ENCODE assay signal across 23 cellular contexts in the genomic region with DNA sequence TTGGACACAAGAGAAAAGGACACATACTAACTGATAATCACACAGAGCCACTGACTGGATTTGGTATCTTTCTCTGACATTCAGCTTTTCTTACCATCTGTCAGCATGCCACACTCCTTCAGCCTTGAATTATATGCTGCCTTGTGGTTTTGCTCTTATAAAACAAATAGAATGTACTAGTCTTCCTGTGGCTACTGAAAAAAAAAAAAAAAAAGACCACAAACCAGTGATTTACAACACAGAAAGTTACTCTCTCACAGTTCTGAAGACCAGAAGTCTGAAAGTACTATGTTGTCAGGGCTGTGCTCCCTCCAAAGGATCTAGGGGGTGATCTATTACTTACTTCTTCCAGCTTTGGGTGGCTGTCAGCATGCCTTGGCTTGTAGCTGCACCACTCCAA.
DNase-seq lines count a peak whose midpoint lies in the region; ATAC-seq and TF ChIP-seq lines count a peak whose summit lies in the region.
"Had no signal": no experiment of that assay in that cellular context is flagged by ENCODE, and none has a peak within 500 bp of the region (broad histone marks: within the 10 kb centered on the region; RNA-seq: fewer than 3 reads in every experiment).

No MANE protein-coding gene starts in this region.

- H2BK5ac ChIP-seq in neuronal stem cell (ENCODE audit: low read length) = no peak overlapping the region

- H3K79me1 ChIP-seq in neuronal stem cell (ENCODE audit: low read depth, low read length) = no peaks in the 10 kb centered on the region

- H3K27me3 ChIP-seq in CD4-positive, CD25-positive, alpha-beta regulatory T cell (ENCODE audit: control insufficient read depth, insufficient read depth, low read length) = no peaks in the 10 kb centered on the region
- H3K27me3 ChIP-seq in DND-41 (ENCODE audit: insufficient read depth, low read length, poor library complexity) = no peaks in the 10 kb centered on the region
- no peaks in the 10 kb centered on the region for H3K27me3 ChIP-seq in endodermal cell (ENCODE audit: control insufficient read depth, insufficient read depth, low read length, poor library complexity, severe bottlenecking)
- H3K27me3 ChIP-seq in neuronal stem cell (ENCODE audit: control insufficient read depth in 3 of 3, insufficient read depth in 3 of 3, low read depth in 1 of 3, low read length in 3 of 3) = peaks cover 0 to 9% (median 0%) of the 10 kb centered on the region in 3 experiments
- no peaks in the 10 kb centered on the region for H3K27me3 ChIP-seq in heart right ventricle
- no peaks in the 10 kb centered on the region for H3K27me3 ChIP-seq in PC-9 (ENCODE audit: insufficient read depth, low read depth)
- H3K27me3 ChIP-seq: breast epithelium, spleen had no signal

- H3K27ac Mint-ChIP-seq in CD4-positive, CD25-positive, alpha-beta regulatory T cell = no peak overlapping the region
- H3K27ac Mint-ChIP-seq in activated CD4-positive, alpha-beta memory T cell treated with anti-CD3 and anti-CD28 coated beads, Interleukin-2, amount 10 ng/mL, durations not matched to agents 7 days and 5 days = peak overlapping the region; percentile 66
- no peak overlapping the region for H3K27ac Mint-ChIP-seq in endodermal cell
- H3K27ac Mint-ChIP-seq: activated naive CD4-positive, alpha-beta T cell treated with anti-CD3 and anti-CD28 coated beads, Interleukin-2, amount 50 U/mL, for 24 hours; HFFc6; immature natural killer cell had no signal

- H3K4me1 ChIP-seq in CD4-positive, CD25-positive, alpha-beta regulatory T cell (ENCODE audit: control insufficient read depth, insufficient read depth, low read length, poor library complexity, severe bottlenecking) = peaks cover 11% of the 10 kb centered on the region
- H3K4me1 ChIP-seq in DND-41 (ENCODE audit: insufficient read depth, low read length) = peaks cover 5% of the 10 kb centered on the region; the same call in 1 of the 2 replicates
- peaks cover 3% of the 10 kb centered on the region for H3K4me1 ChIP-seq in endodermal cell (ENCODE audit: control insufficient read depth, insufficient read depth, low read length)
- peaks cover 0 to 2% of the 10 kb centered on the region in 2 donors for H3K4me1 ChIP-seq in neuronal stem cell (ENCODE audit: control insufficient read depth in 2 of 2, insufficient read depth in 1 of 2, low read depth in 1 of 2, low read length in 2 of 2)
- peaks cover 0 to 12% (median 7%) of the 10 kb centered on the region in 9 donors for H3K4me1 ChIP-seq in heart right ventricle
- no peaks in the 10 kb centered on the region for H3K4me1 ChIP-seq in PC-9 (replicated peaks; ENCODE audit: insufficient read depth)
- H3K4me1 ChIP-seq: breast epithelium had no signal

- H3K27ac ChIP-seq in CD4-positive, CD25-positive, alpha-beta regulatory T cell (ENCODE audit: insufficient read depth, low read length, poor library complexity, severe bottlenecking) = no peak overlapping the region
- H3K27ac ChIP-seq in DND-41 (ENCODE audit: low read length) (no peak overlapping the region), endodermal cell (ENCODE audit: low read depth, low read length) (no peak overlapping the region), neuronal stem cell (replicated peaks; ENCODE audit: low read length) (no peak overlapping the region), heart right ventricle (no peak overlapping the region), PC-9 (no peak overlapping the region)
- H3K27ac ChIP-seq: breast epithelium, HL-60, left ventricle myocardium inferior, spleen had no signal

- CTCF ChIA-PET in activated CD4-positive, alpha-beta memory T cell treated with anti-CD3 and anti-CD28 coated beads, Interleukin-2, amount 10 ng/mL, durations not matched to agents 7 days and 5 days (lab: Charles Lee) = interaction anchor here (0.5 to 3.4 kb wide), 4 partner anchors 9 to 157 kb away, joined by 4 to 10 read pairs (median 6); no protein-coding TSS in a partner anchor
- CTCF ChIA-PET in PC-9 (lab: Charles Lee) = no interaction called here

- peaks cover 0 to 11% (median 2%) of the 10 kb centered on the region in 7 donors for H3K9me3 Mint-ChIP-seq in CD4-positive, CD25-positive, alpha-beta regulatory T cell
- H3K9me3 Mint-ChIP-seq in activated CD4-positive, alpha-beta memory T cell treated with anti-CD3 and anti-CD28 coated beads, Interleukin-2, amount 10 ng/mL, durations not matched to agents 7 days and 5 days = peaks cover 22% of the 10 kb centered on the region
- peaks cover 33% of the 10 kb centered on the region for H3K9me3 Mint-ChIP-seq in endodermal cell
- H3K9me3 Mint-ChIP-seq: activated naive CD4-positive, alpha-beta T cell treated with anti-CD3 and anti-CD28 coated beads, Interleukin-2, amount 50 U/mL, for 24 hours; immature natural killer cell had no signal

- H3K79me2 ChIP-seq in DND-41 (ENCODE audit: insufficient read depth, low read length) (no peaks in the 10 kb centered on the region), PC-9 (ENCODE audit: low read depth) (no peaks in the 10 kb centered on the region)

- no peaks in the 10 kb centered on the region for H3K9me3 ChIP-seq in CD4-positive, CD25-positive, alpha-beta regulatory T cell (ENCODE audit: control insufficient read depth in 2 of 2, low read length in 2 of 2)
- H3K9me3 ChIP-seq in DND-41 (ENCODE audit: insufficient read depth, low read length, severe bottlenecking) (peaks cover 9% of the 10 kb centered on the region), endodermal cell (ENCODE audit: control insufficient read depth, low read length) (peaks cover 35% of the 10 kb centered on the region), neuronal stem cell (replicated peaks in 1 of 2; ENCODE audit: control insufficient read depth in 2 of 2, insufficient read depth in 1 of 2, low read depth in 1 of 2, low read length in 2 of 2) (peaks cover 2 to 5% of the 10 kb centered on the region in 2 donors), heart right ventricle (peaks cover 0 to 7% (median 0%) of the 10 kb centered on the region in 11 donors), PC-9 (ENCODE audit: insufficient read depth, low read depth) (no peaks in the 10 kb centered on the region)
- H3K9me3 ChIP-seq: breast epithelium had no signal

- peaks cover 5 to 59% (median 37%) of the 10 kb centered on the region in 4 donors for H3K4me1 Mint-ChIP-seq in CD4-positive, CD25-positive, alpha-beta regulatory T cell
- peaks cover 20% of the 10 kb centered on the region for H3K4me1 Mint-ChIP-seq in activated CD4-positive, alpha-beta memory T cell treated with anti-CD3 and anti-CD28 coated beads, Interleukin-2, amount 10 ng/mL, durations not matched to agents 7 days and 5 days
- H3K4me1 Mint-ChIP-seq in endodermal cell = peaks cover 17% of the 10 kb centered on the region

- no peak overlapping the region for H2BK15ac ChIP-seq in neuronal stem cell (ENCODE audit: low read length)

- peaks cover 38% of the 10 kb centered on the region for H3K36me3 Mint-ChIP-seq in CD4-positive, CD25-positive, alpha-beta regulatory T cell
- peaks cover 50% of the 10 kb centered on the region for H3K36me3 Mint-ChIP-seq in activated CD4-positive, alpha-beta memory T cell treated with anti-CD3 and anti-CD28 coated beads, Interleukin-2, amount 10 ng/mL, durations not matched to agents 7 days and 5 days (ENCODE audit: low read depth)
- peaks cover 21% of the 10 kb centered on the region for H3K36me3 Mint-ChIP-seq in endodermal cell (ENCODE audit: low read depth)

- peak in 1 of 2 donors; percentile 22 for ATAC-seq in CD4-positive, CD25-positive, alpha-beta regulatory T cell (ENCODE audit: low read depth in 2 of 2)
- peak; percentile 82 for ATAC-seq in DND-41 (ENCODE audit: insufficient read depth, low read depth)
- no peak for ATAC-seq in heart right ventricle
- no peak for ATAC-seq in HG03039 (IDR thresholded peaks at IDR 0.05; ENCODE audit: unreplicated experiment)

- BruUV-seq in PC-9 (replicated peaks; lab: Mats Ljungman, UMichigan) = no TSS peak

- no peak overlapping the region for H2BK12ac ChIP-seq in neuronal stem cell (ENCODE audit: low read length)

- peak overlapping the region in 3 of 4 donors; percentile 25 to 57 (median 38) for H3K4me3 Mint-ChIP-seq in CD4-positive, CD25-positive, alpha-beta regulatory T cell
- H3K4me3 Mint-ChIP-seq in activated CD4-positive, alpha-beta memory T cell treated with anti-CD3 and anti-CD28 coated beads, Interleukin-2, amount 10 ng/mL, durations not matched to agents 7 days and 5 days = no peak overlapping the region
- H3K4me3 Mint-ChIP-seq in endodermal cell = no peak overlapping the region
- H3K4me3 Mint-ChIP-seq: activated naive CD4-positive, alpha-beta T cell treated with anti-CD3 and anti-CD28 coated beads, Interleukin-2, amount 50 U/mL, for 24 hours; HFFc6; immature natural killer cell; neural crest cell had no signal

- no peak overlapping the region for H3K14ac ChIP-seq in neuronal stem cell (ENCODE audit: low read length)

- no peaks in the 10 kb centered on the region for H3F3A ChIP-seq in PC-9 (ENCODE audit: insufficient read depth, low read depth)

- H3K18ac ChIP-seq in neuronal stem cell (ENCODE audit: low read length) = no peak overlapping the region

- no peak overlapping the region for H4K8ac ChIP-seq in neuronal stem cell (ENCODE audit: low read depth, low read length)

- H4K91ac ChIP-seq in neuronal stem cell (ENCODE audit: low read depth, low read length, poor library complexity) = no peak overlapping the region

- DNase-seq in CD4-positive, CD25-positive, alpha-beta regulatory T cell = peak in 1 of 3 donors; percentile 51
- DNase-seq in DND-41 (peak; percentile 20), endodermal cell (no peak), neuronal stem cell (ENCODE audit: low spot score) (no peak), heart right ventricle (no peak), PC-9 (no peak)
- DNase-seq in activated CD4-positive, alpha-beta memory T cell treated with anti-CD3 and anti-CD28 coated beads, Interleukin-2, amount 10 ng/mL, durations not matched to agents 7 days and 5 days = no peak
- DNase-seq: activated CD4-positive, CD25-positive, alpha-beta regulatory T cell treated with anti-CD3 and anti-CD28 coated beads, Interleukin-2, amount 50 U/mL, for 72 hours; cortex of kidney; DMS79 treated with DMSO at 0.1 percent for 48 hours; head of caudate nucleus; HFFc6; immature natural killer cell; IMR-90; left ventricle myocardium inferior; NCI-H1930; spleen; stimulated activated CD4-positive, alpha-beta T cell treated with anti-CD3 and anti-CD28 coated beads, Interleukin-4, amount 100 ng/mL, for 24 hours had no signal

- H3K9ac ChIP-seq in DND-41 (ENCODE audit: low read depth, low read length) (no peak overlapping the region), endodermal cell (ENCODE audit: extremely low read depth, low read length, poor library complexity, severe bottlenecking) (no peak overlapping the region), neuronal stem cell (ENCODE audit: low read depth, low read length, poor library complexity) (no peak overlapping the region)

- no peaks in the 10 kb centered on the region for H4K20me1 ChIP-seq in DND-41 (ENCODE audit: insufficient read depth, low read length)
- H4K20me1 ChIP-seq in PC-9 (ENCODE audit: insufficient read depth) = no peaks in the 10 kb centered on the region

- H3K23ac ChIP-seq in neuronal stem cell (ENCODE audit: low read depth, low read length, poor library complexity) = no peak overlapping the region

- no peaks in the 10 kb centered on the region for H3K9me2 ChIP-seq in PC-9 (ENCODE audit: insufficient read depth)

- intact Hi-C loops in heart right ventricle (cut with DNase I) (no loop called here), PC-9 (cut with micrococcal nuclease; ENCODE audit: unreplicated experiment) (no loop called here)

- no peaks in the 10 kb centered on the region for H3K27me3 Mint-ChIP-seq in CD4-positive, CD25-positive, alpha-beta regulatory T cell
- no peaks in the 10 kb centered on the region for H3K27me3 Mint-ChIP-seq in activated CD4-positive, alpha-beta memory T cell treated with anti-CD3 and anti-CD28 coated beads, Interleukin-2, amount 10 ng/mL, durations not matched to agents 7 days and 5 days
- no peaks in the 10 kb centered on the region for H3K27me3 Mint-ChIP-seq in endodermal cell (ENCODE audit: insufficient read depth)
- H3K27me3 Mint-ChIP-seq: activated naive CD4-positive, alpha-beta T cell treated with anti-CD3 and anti-CD28 coated beads, Interleukin-2, amount 50 U/mL, for 24 hours had no signal

- H3K36me3 ChIP-seq in CD4-positive, CD25-positive, alpha-beta regulatory T cell (ENCODE audit: control insufficient read depth, insufficient read depth, low read length) = no peaks in the 10 kb centered on the region
- H3K36me3 ChIP-seq in DND-41 (ENCODE audit: insufficient read depth, low read length) = no peaks in the 10 kb centered on the region
- no peaks in the 10 kb centered on the region for H3K36me3 ChIP-seq in endodermal cell (ENCODE audit: control insufficient read depth, insufficient read depth, low read length)
- no peaks in the 10 kb centered on the region for H3K36me3 ChIP-seq in neuronal stem cell (replicated peaks in 1 of 2; ENCODE audit: control insufficient read depth in 2 of 2, insufficient read depth in 2 of 2, low read length in 2 of 2)
- H3K36me3 ChIP-seq in heart right ventricle = no peaks in the 10 kb centered on the region
- no peaks in the 10 kb centered on the region for H3K36me3 ChIP-seq in PC-9 (ENCODE audit: low read depth)
- H3K36me3 ChIP-seq: breast epithelium, left ventricle myocardium inferior, spleen had no signal

- no peak overlapping the region for H3K4me2 ChIP-seq in DND-41 (ENCODE audit: insufficient read depth, low read length)
- no peak overlapping the region for H3K4me2 ChIP-seq in neuronal stem cell (ENCODE audit: insufficient read depth, low read length, poor library complexity, severe bottlenecking)
- no peak overlapping the region for H3K4me2 ChIP-seq in PC-9

- no peak overlapping the region for H2AFZ ChIP-seq in DND-41 (ENCODE audit: low read depth, low read length)
- no peak overlapping the region for H2AFZ ChIP-seq in neuronal stem cell (ENCODE audit: low read length)
- H2AFZ ChIP-seq in PC-9 = no peak overlapping the region

- H3K4me3 ChIP-seq in CD4-positive, CD25-positive, alpha-beta regulatory T cell (ENCODE audit: low read depth, low read length) = peak overlapping the region; percentile 39
- H3K4me3 ChIP-seq in DND-41 (ENCODE audit: low read depth in 1 of 2, low read length in 2 of 2) (no peak overlapping the region), endodermal cell (ENCODE audit: low read length) (peak overlapping the region; percentile 53), neuronal stem cell (ENCODE audit: low read length in 2 of 2) (no peak overlapping the region), heart right ventricle (no peak overlapping the region), PC-9 (no peak overlapping the region)
- H3K4me3 ChIP-seq: breast epithelium, left ventricle myocardium inferior, spleen had no signal

- H2AK5ac ChIP-seq in neuronal stem cell (ENCODE audit: low read depth, low read length) = no peak overlapping the region

- H3K4ac ChIP-seq in neuronal stem cell (ENCODE audit: low read length) = no peak overlapping the region

- H2BK120ac ChIP-seq in neuronal stem cell (ENCODE audit: low read depth, low read length) = no peak overlapping the region

- POLR2A ChIA-PET in activated CD4-positive, alpha-beta memory T cell treated with anti-CD3 and anti-CD28 coated beads, Interleukin-2, amount 10 ng/mL, durations not matched to agents 7 days and 5 days (lab: Charles Lee) = interaction anchor here (0.7 to 1.5 kb wide), 4 partner anchors 9 to 139 kb away, joined by 3 to 14 read pairs (median 4); a partner anchor contains a TSS
- POLR2A ChIA-PET in PC-9 (lab: Charles Lee; ENCODE audit: unreplicated experiment) = no interaction called here

- TF ChIP-seq CTCF in DND-41 (IDR thresholded peaks at IDR 0.05; ENCODE audit: borderline replicate concordance, extremely low read depth, low read length, poor library complexity, severe bottlenecking) (no peak), endodermal cell (conservative IDR thresholded peaks at IDR 0.05) (no peak), heart right ventricle (IDR thresholded peaks at IDR 0.05) (no peak), PC-9 (conservative IDR thresholded peaks at IDR 0.05) (no peak)

Comparison
In these comparisons a context has a peak if more than half of its experiments do, and no peak if none do; other contexts are left out.
1. H3K4me3 ChIP-seq: peak in CD4-positive, CD25-positive, alpha-beta regulatory T cell (single experiment) and endodermal cell (single experiment); none in DND-41 (0 of 2), neuronal stem cell (0 of 2), heart right ventricle (0 of 10) and PC-9 (single experiment).
2. H3K4me3 Mint-ChIP-seq: peak in CD4-positive, CD25-positive, alpha-beta regulatory T cell (3 of 4); none in activated CD4-positive, alpha-beta memory T cell treated with anti-CD3 and anti-CD28 coated beads, Interleukin-2, amount 10 ng/mL, durations not matched to agents 7 days and 5 days (single experiment) and endodermal cell (single experiment).